ENCODE assay signal across 8 cellular contexts in genomic region chr4:76504613-76505465, GRCh38.
A peak's percentile ranks its signal among the peaks of the same experiment; 100 is the strongest.
DNase-seq lines count a peak whose midpoint lies in the region; TF ChIP-seq lines count a peak whose summit lies in the region.

No MANE protein-coding gene starts in this region.

- peak; percentile 29 for DNase-seq in HPDE6-E6E7 (ENCODE audit: extremely low spot score)
- DNase-seq in RPMI7951 (ENCODE audit: low read depth): peak; percentile 53
- no peak for DNase-seq in esophagus muscularis mucosa (ENCODE audit: extremely low spot score)
- DNase-seq in ovary: no peak
- DNase-seq in activated naive CD4-positive, alpha-beta T cell (lab: John Stamatoyannopoulos, UW): no peak
- DNase-seq in epidermal melanocyte (ENCODE audit: insufficient read length, low spot score): no peak
- DNase-seq in activated CD4-positive, alpha-beta T cell treated with anti-CD3 and anti-CD28 coated beads, Interleukin-2, amount 50 U/mL, for 48 hours: no peak

- TF ChIP-seq CTCF in DOHH2 (IDR thresholded peaks at IDR 0.05; ENCODE audit: low read depth, low read length, poor library complexity, severe bottlenecking): peak; percentile 77
- TF ChIP-seq CTCF in esophagus muscularis mucosa (IDR thresholded peaks at IDR 0.05): peak; percentile 69 to 74 (median 74)
- TF ChIP-seq CTCF in ovary (IDR thresholded peaks at IDR 0.05): peak in 2 of 3 donors; percentile 38 to 47

- TF ChIP-seq EP300 in esophagus muscularis mucosa (IDR thresholded peaks at IDR 0.05) (no peak), ovary (IDR thresholded peaks at IDR 0.05) (no peak)

- H3K4me3 ChIP-seq in DOHH2 (ENCODE audit: low read length): no peak overlapping the region
- no peak overlapping the region for H3K4me3 ChIP-seq in esophagus muscularis mucosa
- H3K4me3 ChIP-seq in ovary: no peak overlapping the region

- H3F3A ChIP-seq in DOHH2 (ENCODE audit: control insufficient read depth, insufficient read depth): no peaks in the 10 kb centered on the region

- H3K36me3 ChIP-seq in DOHH2 (ENCODE audit: control insufficient read depth, low read length) (no peaks in the 10 kb centered on the region), esophagus muscularis mucosa (no peaks in the 10 kb centered on the region), ovary (no peaks in the 10 kb centered on the region)

- no peak overlapping the region for H3K4me2 ChIP-seq in DOHH2 (ENCODE audit: low read length)

- WGBS in esophagus muscularis mucosa: 60% methylated on average over 2 of the region's 2 CpGs
- WGBS in ovary, 3 donors: 67 to 76% (median 68%) methylated on average over 2 of the region's 2 CpGs

- H3K27ac ChIP-seq in DOHH2 (ENCODE audit: low read depth, low read length) (no peak overlapping the region), esophagus muscularis mucosa (replicated peaks in 1 of 4) (no peak overlapping the region), ovary (no peak overlapping the region)

- no peaks in the 10 kb centered on the region for H3K9me2 ChIP-seq in DOHH2 (replicated peaks; ENCODE audit: control insufficient read depth, low read length)

- intact Hi-C loops in esophagus muscularis mucosa (cut with DNase I) (loop anchor here (2.0 to 10.0 kb wide), 2 partner anchors 74 to 320 kb away; no protein-coding TSS in a partner anchor), ovary (cut with DNase I) (loop anchor here in 2 of 4 donors (5.0 to 10.0 kb wide), 3 partner anchors 320 to 510 kb away; partner anchors contain the start of gene SDAD1 (in 1 of the 2))

- no peaks in the 10 kb centered on the region; the same call in 1 of the 2 replicates for H3K27me3 ChIP-seq in DOHH2 (ENCODE audit: control insufficient read depth, low read length)
- no peaks in the 10 kb centered on the region for H3K27me3 ChIP-seq in esophagus muscularis mucosa
- no peaks in the 10 kb centered on the region for H3K27me3 ChIP-seq in ovary

- H3K9me3 ChIP-seq in DOHH2 (ENCODE audit: control insufficient read depth, insufficient read depth, low read length) (no peaks in the 10 kb centered on the region), esophagus muscularis mucosa (no peaks in the 10 kb centered on the region), ovary (no peaks in the 10 kb centered on the region)

- TF ChIP-seq POLR2A in esophagus muscularis mucosa (IDR thresholded peaks at IDR 0.05; ENCODE audit: low read depth) (no peak), ovary (IDR thresholded peaks at IDR 0.05) (no peak)

- no peaks in the 10 kb centered on the region for H3K79me2 ChIP-seq in DOHH2 (ENCODE audit: control insufficient read depth, low read length)

- H4K20me1 ChIP-seq in DOHH2 (ENCODE audit: control insufficient read depth, insufficient read depth, low read depth, low read length): no peaks in the 10 kb centered on the region

- H3K4me1 ChIP-seq in DOHH2 (ENCODE audit: control insufficient read depth, low read length) (no peaks in the 10 kb centered on the region), esophagus muscularis mucosa (peaks cover 0 to 10% (median 4%) of the 10 kb centered on the region in 4 donors), ovary (ENCODE audit: insufficient read depth) (no peaks in the 10 kb centered on the region)

Comparison
In these comparisons a context has a peak if more than half of its experiments do, and no peak if none do; other contexts are left out.
1. DNase-seq: peak in HPDE6-E6E7 (single experiment) and RPMI7951 (single experiment); none in esophagus muscularis mucosa (single experiment), ovary (0 of 5), activated naive CD4-positive, alpha-beta T cell (0 of 4), epidermal melanocyte (single experiment) and activated CD4-positive, alpha-beta T cell treated with anti-CD3 and anti-CD28 coated beads, Interleukin-2, amount 50 U/mL, for 48 hours (0 of 2).
2. Peak in every context shown above with its lines, with median percentiles within 50 percentile points of each other: CTCF ChIP-seq.